Comparison of ENCODE assay signal across 11 cellular contexts in genomic region chr5:173670130-173670591, GRCh38. TPM values are rescaled to one million over a fixed set of nuclear protein-coding genes. Genes with fewer than 3 reads are reported as not detected.
DNase-seq lines count a peak whose midpoint lies in the region; ATAC-seq lines count a peak whose summit lies in the region.
"Had no signal": no experiment of that assay in that cellular context is flagged by ENCODE, and none has a peak within 500 bp of the region (broad histone marks: within the 10 kb centered on the region; RNA-seq: fewer than 3 reads in every experiment).

No MANE protein-coding gene starts in this region.

- H3K27ac ChIP-seq in skeletal muscle tissue (ENCODE audit: low read depth, low read length) = peak overlapping the region; percentile 79

- no peak for ATAC-seq in HG03108 (IDR thresholded peaks at IDR 0.05; ENCODE audit: unreplicated experiment)
- ATAC-seq: Panc1 had no signal

- H3K27me3 ChIP-seq in skeletal muscle tissue (ENCODE audit: control insufficient read depth in 3 of 3, insufficient read depth in 3 of 3, low read length in 3 of 3) = no peaks in the 10 kb centered on the region

- DNase-seq in EH (ENCODE audit: low read depth) (peak; percentile 47), amniotic epithelial cell (ENCODE audit: low read depth) (peak; percentile 79), iPS DF 4.7 (ENCODE audit: extremely low read depth, low spot score) (peak; percentile 74), NCI-H2227 (lab: John Stamatoyannopoulos, UW; ENCODE audit: unreplicated experiment) (no peak), DMS114 treated with DMSO at 0.1 percent for 48 hours (lab: John Stamatoyannopoulos, UW; ENCODE audit: unreplicated experiment) (no peak), NCI-H146 treated with DMSO at 0.1 percent for 48 hours (lab: John Stamatoyannopoulos, UW; ENCODE audit: unreplicated experiment) (no peak)
- DNase-seq: activated CD4-positive, CD25-positive, alpha-beta regulatory T cell treated with anti-CD3 and anti-CD28 coated beads, Interleukin-2, amount 50 U/mL, for 72 hours; NCI-H2029 treated with DMSO at 0.1 percent for 48 hours had no signal

- peak overlapping the region in 2 of 3 donors; percentile 69 to 88 for H3K9ac ChIP-seq in skeletal muscle tissue (ENCODE audit: low read depth in 1 of 3, low read length in 3 of 3)

- H3K36me3 ChIP-seq in skeletal muscle tissue (ENCODE audit: control insufficient read depth in 3 of 3, insufficient read depth in 3 of 3, low read length in 3 of 3) = no peaks in the 10 kb centered on the region

- peaks cover 0 to 13% (median 0%) of the 10 kb centered on the region in 3 donors for H3K9me3 ChIP-seq in skeletal muscle tissue (ENCODE audit: control insufficient read depth in 3 of 3, low read length in 3 of 3)

- H3K4me1 ChIP-seq in skeletal muscle tissue (ENCODE audit: control insufficient read depth in 3 of 3, insufficient read depth in 3 of 3, low read length in 3 of 3) = peaks cover 26 to 44% (median 37%) of the 10 kb centered on the region in 3 donors

- no peak overlapping the region for H3K4me3 ChIP-seq in skeletal muscle tissue (ENCODE audit: low read length in 3 of 3)

RNA-seq across cellular contexts. Expression of gene BOD1, which starts 53.7 kb away (rescaled TPM):
- 41.8 TPM for total RNA-seq in skeletal muscle tissue

Comparison
In these comparisons a context has a peak if more than half of its experiments do, and no peak if none do; other contexts are left out.
1. DNase-seq: peak in EH (single experiment), amniotic epithelial cell (single experiment) and iPS DF 4.7 (single experiment); none in NCI-H2227 (single experiment), DMS114 treated with DMSO at 0.1 percent for 48 hours (single experiment) and NCI-H146 treated with DMSO at 0.1 percent for 48 hours (single experiment).